1 cellular context compared by ENCODE assay signal in genomic region chr5:72166070-72166979, GRCh38.
TF ChIP-seq lines count a peak whose summit lies in the region.

No MANE protein-coding gene starts in this region.

TF ChIP-seq in K562, 482 proteins besides CTCF, POLR2A, EP300 and RAD21 (continued from another document and continues in another):
- TF ChIP-seq SMAD4 (CRISPR knock-in tag; conservative IDR thresholded peaks at IDR 0.05) (peak; percentile 97), ZNF121 (CRISPR knock-in tag; conservative IDR thresholded peaks at IDR 0.05) (no peak), ZNF76 (CRISPR knock-in tag; IDR thresholded peaks at IDR 0.05; ENCODE audit: borderline replicate concordance) (no peak), ZNF232 (CRISPR knock-in tag; IDR thresholded peaks at IDR 0.05) (no peak), TRIM24 (IDR thresholded peaks at IDR 0.05) (peak; percentile 79 to 86), ERF (CRISPR knock-in tag; IDR thresholded peaks at IDR 0.05) (no peak), RBFOX2 (IDR thresholded peaks at IDR 0.05; ENCODE audit: low read depth, low read length) (no peak), SIX5 (IDR thresholded peaks at IDR 0.05; ENCODE audit: borderline replicate concordance in 1 of 2, insufficient read depth in 1 of 2, low read depth in 1 of 2, low read length in 2 of 2) (no peak), NFXL1 (CRISPR knock-in tag; IDR thresholded peaks at IDR 0.05) (no peak), TCF7 (IDR thresholded peaks at IDR 0.05; ENCODE audit: borderline replicate concordance) (peak; percentile 67; the same call in 1 of the 2 replicates), ZNF717 (CRISPR knock-in tag; IDR thresholded peaks at IDR 0.05) (no peak), MEF2A (IDR thresholded peaks at IDR 0.05; ENCODE audit: control insufficient read depth, low read depth, low read length) (peak; percentile 58; the same call in 1 of the 2 replicates), ZNF655 (CRISPR knock-in tag; IDR thresholded peaks at IDR 0.05) (no peak), MAFF (IDR thresholded peaks at IDR 0.05; ENCODE audit: low read length) (no peak), RAD51 (IDR thresholded peaks at IDR 0.05; ENCODE audit: borderline replicate concordance, low read depth) (peak; percentile 9; the same call in 1 of the 2 replicates), MYC (IDR thresholded peaks at IDR 0.05; ENCODE audit: low read depth, low read length) (no peak), MYC (CRISPR knock-in tag; IDR thresholded peaks at IDR 0.05; ENCODE audit: borderline replicate concordance, low read depth) (no peak), ZNF609 (CRISPR knock-in tag; IDR thresholded peaks at IDR 0.05; ENCODE audit: borderline replicate concordance) (no peak), POLR2AphosphoS2 (IDR thresholded peaks at IDR 0.05; ENCODE audit: low read length) (no peak), XRCC5 (IDR thresholded peaks at IDR 0.05; ENCODE audit: low read depth, low read length) (no peak), ZNF512 (tag; IDR thresholded peaks at IDR 0.05) (no peak), ETS1 (conservative IDR thresholded peaks at IDR 0.05; ENCODE audit: control insufficient read depth, low read depth, low read length) (peak; percentile 73; the same call in 1 of the 2 replicates), FIP1L1 (IDR thresholded peaks at IDR 0.05; ENCODE audit: low read depth, low read length, poor library complexity, severe bottlenecking) (no peak), ZNF407 (IDR thresholded peaks at IDR 0.05; ENCODE audit: low read depth) (no peak), ZNF707 (CRISPR knock-in tag; conservative IDR thresholded peaks at IDR 0.05) (no peak), XRCC4 (IDR thresholded peaks at IDR 0.05; ENCODE audit: extremely low read depth, insufficient read depth, insufficient read length) (no peak), ZNF165 (CRISPR knock-in tag; IDR thresholded peaks at IDR 0.05; ENCODE audit: borderline replicate concordance) (no peak), ADNP (tag; IDR thresholded peaks at IDR 0.05) (no peak; the same call in 1 of the 2 replicates), ZNF23 (CRISPR knock-in tag; IDR thresholded peaks at IDR 0.05) (no peak), ELK1 (CRISPR knock-in tag; IDR thresholded peaks at IDR 0.05) (no peak), ZNF780A (CRISPR knock-in tag; IDR thresholded peaks at IDR 0.05) (no peak), NBN (IDR thresholded peaks at IDR 0.05; ENCODE audit: low read depth) (no peak), ZMIZ1 (IDR thresholded peaks at IDR 0.05; ENCODE audit: low read depth in 2 of 2, low read length in 2 of 2) (peak in 1 of 2 experiments; percentile 83; a peak in 2 of 4 replicates), PYGO2 (tag; IDR thresholded peaks at IDR 0.05) (no peak), FOXM1 (IDR thresholded peaks at IDR 0.05; ENCODE audit: low read depth) (peak; percentile 78), FOXM1 (CRISPR knock-in tag; IDR thresholded peaks at IDR 0.05; ENCODE audit: low read depth) (no peak), MYBL2 (IDR thresholded peaks at IDR 0.05; ENCODE audit: low read depth) (no peak), MYBL2 (CRISPR knock-in tag; IDR thresholded peaks at IDR 0.05; ENCODE audit: borderline replicate concordance) (no peak), ZNF57 (CRISPR knock-in tag; IDR thresholded peaks at IDR 0.05) (no peak), ZNF124 (CRISPR knock-in tag; IDR thresholded peaks at IDR 0.05) (no peak), GABPB2 (CRISPR knock-in tag; conservative IDR thresholded peaks at IDR 0.05) (no peak), RBM34 (IDR thresholded peaks at IDR 0.05; ENCODE audit: borderline replicate concordance, insufficient read depth, low read length) (no peak), KLF16 (IDR thresholded peaks at IDR 0.05) (peak; percentile 89)
